Comparison of ENCODE assay signal across 23 cellular contexts in genomic region chr10:125145636-125146035, GRCh38. TPM values are rescaled to one million over a fixed set of nuclear protein-coding genes. Genes with fewer than 3 reads are reported as not detected.
DNase-seq lines count a peak whose midpoint lies in the region; ATAC-seq and TF ChIP-seq lines count a peak whose summit lies in the region.
"Had no signal": no experiment of that assay in that cellular context is flagged by ENCODE, and none has a peak within 500 bp of the region (broad histone marks: within the 10 kb centered on the region; RNA-seq: fewer than 3 reads in every experiment).

No MANE protein-coding gene starts in this region.

- H3K4me3 Mint-ChIP-seq in HFFc6 (no peak overlapping the region), brain (peak overlapping the region in 1 of 5 experiments; percentile 32), mesothelial cell of epicardium (no peak overlapping the region)
- no peak overlapping the region for H3K4me3 Mint-ChIP-seq in naive thymus-derived CD4-positive, alpha-beta T cell
- H3K4me3 Mint-ChIP-seq: activated T-cell treated with anti-CD3 and anti-CD28 coated beads, Interleukin-2, amount 50 U/mL, for 24 hours; CD4-positive, alpha-beta memory T cell; stimulated activated effector memory CD8-positive, alpha-beta T cell treated with anti-CD3 and anti-CD28 coated beads, Interleukin-12 subunit alpha, Interleukin-12 subunit beta, amount 100 ng/mL, for 72 hours had no signal

- H3K27me3 Mint-ChIP-seq in HFFc6 (ENCODE audit: insufficient read depth) = peaks cover 2% of the 10 kb centered on the region
- no peaks in the 10 kb centered on the region for H3K27me3 Mint-ChIP-seq in brain
- H3K27me3 Mint-ChIP-seq in mesothelial cell of epicardium (ENCODE audit: low read depth) = no peaks in the 10 kb centered on the region
- H3K27me3 Mint-ChIP-seq in naive thymus-derived CD4-positive, alpha-beta T cell = peaks cover 24 to 71% (median 31%) of the 10 kb centered on the region in 5 donors

- no peak for TF ChIP-seq POLR2A in uterus (IDR thresholded peaks at IDR 0.05)

- H3K27ac Mint-ChIP-seq in HFFc6 (peak overlapping the region; percentile 99), brain (peak overlapping the region in 3 of 5 experiments; percentile 24 to 90 (median 80)), mesothelial cell of epicardium (peak overlapping the region; percentile 25)
- no peak overlapping the region for H3K27ac Mint-ChIP-seq in naive thymus-derived CD4-positive, alpha-beta T cell
- H3K27ac Mint-ChIP-seq: activated T-cell treated with anti-CD3 and anti-CD28 coated beads, Interleukin-2, amount 50 U/mL, for 24 hours; CD4-positive, alpha-beta memory T cell; stimulated activated effector memory CD8-positive, alpha-beta T cell treated with anti-CD3 and anti-CD28 coated beads, Interleukin-12 subunit alpha, Interleukin-12 subunit beta, amount 100 ng/mL, for 72 hours had no signal

- H3K4me3 ChIP-seq in naive thymus-derived CD4-positive, alpha-beta T cell (ENCODE audit: low read length) = no peak overlapping the region
- no peak overlapping the region for H3K4me3 ChIP-seq in uterus
- H3K4me3 ChIP-seq: colonic mucosa, SJCRH30, thoracic aorta had no signal

- DNase-seq in HFFc6 (no peak), mesothelial cell of epicardium (ENCODE audit: low spot score in 2 of 2, unreplicated experiment in 2 of 2) (no peak), substantia nigra (lab: John Stamatoyannopoulos, UW) (no peak), uterus (no peak)
- DNase-seq in naive thymus-derived CD4-positive, alpha-beta T cell = no peak
- DNase-seq: activated CD4-positive, alpha-beta T cell treated with anti-CD3 and anti-CD28 coated beads for 1 hour; activated CD8-positive, alpha-beta memory T cell treated with anti-CD3 and anti-CD28 coated beads for 24 hours; activated T-cell treated with anti-CD3 and anti-CD28 coated beads, Interleukin-2, amount 50 U/mL, for 24 hours; CD4-positive, alpha-beta memory T cell; colonic mucosa; DMS 273 treated with DMSO at 0.1 percent for 48 hours; effector memory CD4-positive, alpha-beta T cell; kidney glomerular epithelial cell; NCI-H1048; NCI-H187 treated with DMSO at 0.1 percent for 48 hours; NCI-H69; stimulated activated CD4-positive, alpha-beta T cell treated with anti-CD3 and anti-CD28 coated beads, Interleukin-2, amount 100 ng/mL, for 48 hours; T-helper 1 cell had no signal

- intact Hi-C loops in naive thymus-derived CD4-positive, alpha-beta T cell (cut with micrococcal nuclease) = no loop called here
- intact Hi-C loops in uterus (cut with DNase I; ENCODE audit: low total_unique reads) = no loop called here

- H3K27ac ChIP-seq in substantia nigra (ENCODE audit: low read depth, low read length, poor library complexity, severe bottlenecking) = peak overlapping the region; percentile 45
- H3K27ac ChIP-seq in naive thymus-derived CD4-positive, alpha-beta T cell (ENCODE audit: low read depth, low read length) = no peak overlapping the region
- peak overlapping the region in 1 of 2 donors; percentile 10 for H3K27ac ChIP-seq in uterus
- H3K27ac ChIP-seq: colonic mucosa, SJCRH30 had no signal

- no peaks in the 10 kb centered on the region for H3K27me3 ChIP-seq in naive thymus-derived CD4-positive, alpha-beta T cell (ENCODE audit: control insufficient read depth in 2 of 2, insufficient read depth in 2 of 2, low read length in 2 of 2)
- H3K27me3 ChIP-seq in uterus = no peaks in the 10 kb centered on the region
- H3K27me3 ChIP-seq: colonic mucosa, SJCRH30 had no signal

- POLR2A ChIA-PET in naive thymus-derived CD4-positive, alpha-beta T cell (lab: Charles Lee) = no interaction called here

- H3K36me3 ChIP-seq in naive thymus-derived CD4-positive, alpha-beta T cell (ENCODE audit: control insufficient read depth in 2 of 3, insufficient read depth in 3 of 3, low read length in 3 of 3) = no peaks in the 10 kb centered on the region
- H3K36me3 ChIP-seq in uterus = no peaks in the 10 kb centered on the region
- H3K36me3 ChIP-seq: colonic mucosa, thoracic aorta had no signal

- TF ChIP-seq CTCF in HFFc6 (IDR thresholded peaks at IDR 0.05) (no peak), brain (conservative IDR thresholded peaks at IDR 0.05) (no peak), mesothelial cell of epicardium (IDR thresholded peaks at IDR 0.05; ENCODE audit: unreplicated experiment) (no peak), uterus (IDR thresholded peaks at IDR 0.05) (no peak)

- H3K4me1 Mint-ChIP-seq in HFFc6 (ENCODE audit: low read depth) (peaks cover 71% of the 10 kb centered on the region), brain (peaks cover 88% of the 10 kb centered on the region), mesothelial cell of epicardium (peaks cover 59% of the 10 kb centered on the region)
- H3K4me1 Mint-ChIP-seq in naive thymus-derived CD4-positive, alpha-beta T cell = peaks cover 0 to 13% (median 0%) of the 10 kb centered on the region in 7 donors
- H3K4me1 Mint-ChIP-seq: CD4-positive, alpha-beta memory T cell; stimulated activated effector memory CD8-positive, alpha-beta T cell treated with anti-CD3 and anti-CD28 coated beads, Interleukin-12 subunit alpha, Interleukin-12 subunit beta, amount 100 ng/mL, for 72 hours had no signal

- CTCF ChIA-PET in naive thymus-derived CD4-positive, alpha-beta T cell (lab: Charles Lee) = no interaction called here

- H3K36me3 Mint-ChIP-seq in HFFc6 (ENCODE audit: low read depth) (peaks cover 16% of the 10 kb centered on the region), brain (peaks cover 33% of the 10 kb centered on the region), mesothelial cell of epicardium (peaks cover 5% of the 10 kb centered on the region)
- H3K36me3 Mint-ChIP-seq in naive thymus-derived CD4-positive, alpha-beta T cell = no peaks in the 10 kb centered on the region
- H3K36me3 Mint-ChIP-seq: CD4-positive, alpha-beta memory T cell; stimulated activated effector memory CD8-positive, alpha-beta T cell treated with anti-CD3 and anti-CD28 coated beads, Interleukin-12 subunit alpha, Interleukin-12 subunit beta, amount 100 ng/mL, for 72 hours had no signal

- no peaks in the 10 kb centered on the region for H3K9me3 ChIP-seq in naive thymus-derived CD4-positive, alpha-beta T cell (ENCODE audit: control insufficient read depth in 2 of 3, low read length in 3 of 3)
- H3K9me3 ChIP-seq in uterus = no peaks in the 10 kb centered on the region
- H3K9me3 ChIP-seq: colonic mucosa, SJCRH30, thoracic aorta had no signal

- no peak for ATAC-seq in naive thymus-derived CD4-positive, alpha-beta T cell
- ATAC-seq in GM19395 (IDR thresholded peaks at IDR 0.05; ENCODE audit: unreplicated experiment) = no peak

- no peaks in the 10 kb centered on the region for H3K4me1 ChIP-seq in naive thymus-derived CD4-positive, alpha-beta T cell (ENCODE audit: control insufficient read depth in 2 of 2, insufficient read depth in 2 of 2, low read length in 2 of 2)
- peaks cover 21 to 28% of the 10 kb centered on the region in 2 donors for H3K4me1 ChIP-seq in uterus

- H3K9me3 Mint-ChIP-seq in HFFc6 = no peaks in the 10 kb centered on the region
- no peaks in the 10 kb centered on the region for H3K9me3 Mint-ChIP-seq in brain
- no peaks in the 10 kb centered on the region for H3K9me3 Mint-ChIP-seq in mesothelial cell of epicardium
- peaks cover 0 to 4% (median 0%) of the 10 kb centered on the region in 11 donors for H3K9me3 Mint-ChIP-seq in naive thymus-derived CD4-positive, alpha-beta T cell
- H3K9me3 Mint-ChIP-seq: activated T-cell treated with anti-CD3 and anti-CD28 coated beads, Interleukin-2, amount 50 U/mL, for 24 hours; CD4-positive, alpha-beta memory T cell; stimulated activated effector memory CD8-positive, alpha-beta T cell treated with anti-CD3 and anti-CD28 coated beads, Interleukin-12 subunit alpha, Interleukin-12 subunit beta, amount 100 ng/mL, for 72 hours had no signal

RNA-seq across cellular contexts. Expression of gene CTBP2, which starts 14.7 kb away (rescaled TPM):
- total RNA-seq in HFFc6 (2021; fragmentation: NEBNext Ultra II Directional; extraction: Animal tissue kit (Norgen Biotek cat#: 25700)) = 10 to 100 TPM; 70.6 to 86.9 (median 78.8) TPM
- 37.8 TPM for polyA plus RNA-seq in brain (ENCODE audit: insufficient read depth, low read depth, low replicate concordance)
- total RNA-seq in mesothelial cell of epicardium (115 to 122 TPM (median 121 TPM) in 3 replicates), uterus (100 to 1,000 TPM in 1 of 4 donors, 10 to 100 TPM in 3; 65.9 to 129 (median 71.2) TPM)
- total RNA-seq in naive thymus-derived CD4-positive, alpha-beta T cell = 10 to 100 TPM in 1 of 5 experiments, 1 to 10 TPM in 3, under 1 TPM in 1; 0.05 to 39.5 (median 2.0) TPM
- under 1 TPM in 1 of 2 donors, not detected in 1; 0.13 TPM for polyA plus RNA-seq in naive thymus-derived CD4-positive, alpha-beta T cell

Comparison
In these comparisons a context has a peak if more than half of its experiments do, and no peak if none do; other contexts are left out.
1. H3K27ac Mint-ChIP-seq: peak in HFFc6 (single experiment), brain (3 of 5) and mesothelial cell of epicardium (single experiment); none in naive thymus-derived CD4-positive, alpha-beta T cell (0 of 9).